In the genomic region with DNA sequence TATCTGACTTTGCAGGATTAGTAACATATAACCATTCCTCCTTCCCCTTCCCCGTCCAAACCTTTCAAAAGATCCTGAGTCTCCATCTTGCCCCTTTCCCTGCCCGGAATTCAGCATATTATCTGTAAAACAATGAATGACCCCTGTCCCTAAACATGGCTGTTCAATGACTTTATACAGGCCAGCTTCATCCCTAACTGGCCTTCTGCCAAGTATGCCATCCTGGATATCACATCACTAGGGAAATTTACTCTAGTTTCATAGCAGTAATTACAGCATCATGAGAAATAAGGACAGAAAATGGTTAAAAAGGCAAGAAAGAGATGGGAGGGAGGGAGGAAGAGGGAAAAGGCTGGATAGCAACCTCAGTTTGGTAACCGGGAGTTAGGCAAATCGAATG, we compare ENCODE assay signal across 13 cellular contexts.
"Had no signal": no experiment of that assay in that cellular context is flagged by ENCODE, and none has a peak within 500 bp of the region (broad histone marks: within the 10 kb centered on the region; RNA-seq: fewer than 3 reads in every experiment).

No MANE protein-coding gene starts in this region.

- H3K27ac Mint-ChIP-seq: activated CD4-positive, alpha-beta memory T cell treated with anti-CD3 and anti-CD28 coated beads, Interleukin-2, amount 10 ng/mL, durations not matched to agents 7 days and 5 days; activated T-cell treated with anti-CD3 and anti-CD28 coated beads, Interleukin-2, amount 50 U/mL, for 24 hours; endodermal cell; natural killer cell treated with Interleukin-12 subunit alpha and Interleukin-12 subunit beta and Interleukin-15 and Interleukin-18, amount 100 ng/mL, for 72 hours; stimulated activated effector memory CD8-positive, alpha-beta T cell treated with anti-CD3 and anti-CD28 coated beads, Interleukin-12 subunit alpha, Interleukin-12 subunit beta, amount 100 ng/mL, for 72 hours had no signal

- H3K4me1 Mint-ChIP-seq: stimulated activated effector memory CD8-positive, alpha-beta T cell treated with anti-CD3 and anti-CD28 coated beads, Interleukin-12 subunit alpha, Interleukin-12 subunit beta, amount 100 ng/mL, for 72 hours had no signal

- DNase-seq: activated CD4-positive, alpha-beta memory T cell treated with anti-CD3 and anti-CD28 coated beads, Interleukin-2, amount 10 ng/mL, durations not matched to agents 7 days and 5 days; activated naive CD4-positive, alpha-beta T cell treated with anti-CD3 and anti-CD28 coated beads, Interleukin-2, amount 50 U/mL, for 16 hours; activated T-cell treated with anti-CD3 and anti-CD28 coated beads, Interleukin-2, amount 50 U/mL, for 24 hours; dorsolateral prefrontal cortex; endodermal cell; head of caudate nucleus; left ventricle myocardium superior; mesenchymal stem cell; nucleus accumbens; posterior cingulate gyrus; retina had no signal

- H3K9me3 Mint-ChIP-seq: activated CD4-positive, alpha-beta memory T cell treated with anti-CD3 and anti-CD28 coated beads, Interleukin-2, amount 10 ng/mL, durations not matched to agents 7 days and 5 days; activated T-cell treated with anti-CD3 and anti-CD28 coated beads, Interleukin-2, amount 50 U/mL, for 24 hours; endodermal cell; natural killer cell treated with Interleukin-12 subunit alpha and Interleukin-12 subunit beta and Interleukin-15 and Interleukin-18, amount 100 ng/mL, for 72 hours; stimulated activated effector memory CD8-positive, alpha-beta T cell treated with anti-CD3 and anti-CD28 coated beads, Interleukin-12 subunit alpha, Interleukin-12 subunit beta, amount 100 ng/mL, for 72 hours had no signal

- H3K36me3 Mint-ChIP-seq: natural killer cell treated with Interleukin-12 subunit alpha and Interleukin-12 subunit beta and Interleukin-15 and Interleukin-18, amount 100 ng/mL, for 72 hours; stimulated activated effector memory CD8-positive, alpha-beta T cell treated with anti-CD3 and anti-CD28 coated beads, Interleukin-12 subunit alpha, Interleukin-12 subunit beta, amount 100 ng/mL, for 72 hours had no signal

- H3K4me3 Mint-ChIP-seq: activated CD4-positive, alpha-beta memory T cell treated with anti-CD3 and anti-CD28 coated beads, Interleukin-2, amount 10 ng/mL, durations not matched to agents 7 days and 5 days; activated T-cell treated with anti-CD3 and anti-CD28 coated beads, Interleukin-2, amount 50 U/mL, for 24 hours; endodermal cell; natural killer cell treated with Interleukin-12 subunit alpha and Interleukin-12 subunit beta and Interleukin-15 and Interleukin-18, amount 100 ng/mL, for 72 hours; stimulated activated effector memory CD8-positive, alpha-beta T cell treated with anti-CD3 and anti-CD28 coated beads, Interleukin-12 subunit alpha, Interleukin-12 subunit beta, amount 100 ng/mL, for 72 hours had no signal

- ATAC-seq: left ventricle myocardium superior; natural killer cell treated with Interleukin-12 subunit alpha and Interleukin-12 subunit beta and Interleukin-15 and Interleukin-18, amount 100 ng/mL, for 72 hours; stimulated activated effector memory CD8-positive, alpha-beta T cell treated with anti-CD3 and anti-CD28 coated beads, Interleukin-12 subunit alpha, Interleukin-12 subunit beta, amount 100 ng/mL, for 72 hours had no signal

- H3K27me3 ChIP-seq: dorsolateral prefrontal cortex had no signal
